Comparison of ENCODE assay signal across 8 cellular contexts in genomic region chrX:68685722-68686683, GRCh38. TPM values are rescaled to one million over a fixed set of nuclear protein-coding genes. Genes with fewer than 3 reads are reported as not detected.
DNase-seq lines count a peak whose midpoint lies in the region; ATAC-seq lines count a peak whose summit lies in the region.

No MANE protein-coding gene starts in this region.

- no peak overlapping the region for H3K9ac ChIP-seq in adipocyte (ENCODE audit: low read length)
- no peak overlapping the region for H3K9ac ChIP-seq in iPS-20b (ENCODE audit: low read depth, low read length)

- no peak overlapping the region for H3K27ac Mint-ChIP-seq in CD8-positive, alpha-beta memory T cell
- H3K27ac Mint-ChIP-seq in stimulated activated naive CD8-positive, alpha-beta T cell treated with anti-CD3 and anti-CD28 coated beads, Interleukin-15, Interleukin-2, amounts not matched to agents 100 ng/mL and 50 ng/mL, for 24 hours: no peak overlapping the region

- H3K27me3 ChIP-seq in CD8-positive, alpha-beta memory T cell (ENCODE audit: insufficient read depth, low read length, poor library complexity, severe bottlenecking): no peaks in the 10 kb centered on the region
- H3K27me3 ChIP-seq in adipocyte (replicated peaks; ENCODE audit: control insufficient read depth, insufficient read depth, low read length): peaks cover 20% of the 10 kb centered on the region
- H3K27me3 ChIP-seq in iPS-20b (ENCODE audit: insufficient read depth, low read length): peaks cover 14% of the 10 kb centered on the region

- H3K4me1 Mint-ChIP-seq in CD8-positive, alpha-beta memory T cell: peaks cover 7 to 17% (median 9%) of the 10 kb centered on the region in 3 donors
- peaks cover 28% of the 10 kb centered on the region for H3K4me1 Mint-ChIP-seq in stimulated activated naive CD8-positive, alpha-beta T cell treated with anti-CD3 and anti-CD28 coated beads, Interleukin-15, Interleukin-2, amounts not matched to agents 100 ng/mL and 50 ng/mL, for 24 hours (ENCODE audit: low read depth)

- H3K4me1 ChIP-seq in CD8-positive, alpha-beta memory T cell (ENCODE audit: insufficient read depth, low read length): no peaks in the 10 kb centered on the region
- H3K4me1 ChIP-seq in adipocyte (ENCODE audit: control insufficient read depth, insufficient read depth, low read length) (peaks cover 6% of the 10 kb centered on the region), iPS-20b (ENCODE audit: insufficient read depth, low read length) (peaks cover 6% of the 10 kb centered on the region; the same call in 1 of the 2 replicates)

- H3K36me3 Mint-ChIP-seq in CD8-positive, alpha-beta memory T cell: no peaks in the 10 kb centered on the region
- H3K36me3 Mint-ChIP-seq in stimulated activated naive CD8-positive, alpha-beta T cell treated with anti-CD3 and anti-CD28 coated beads, Interleukin-15, Interleukin-2, amounts not matched to agents 100 ng/mL and 50 ng/mL, for 24 hours (ENCODE audit: low read depth): no peaks in the 10 kb centered on the region

- DNase-seq in CD8-positive, alpha-beta memory T cell: no peak
- DNase-seq in KG1 (lab: John Stamatoyannopoulos, UW) (peak; percentile 10), adipocyte (ENCODE audit: low read depth) (no peak), SW 1271 (lab: John Stamatoyannopoulos, UW) (no peak)

- peak overlapping the region in 5 of 7 donors; percentile 9 to 69 (median 49) for H3K4me3 Mint-ChIP-seq in CD8-positive, alpha-beta memory T cell
- peak overlapping the region; percentile 62 for H3K4me3 Mint-ChIP-seq in stimulated activated naive CD8-positive, alpha-beta T cell treated with anti-CD3 and anti-CD28 coated beads, Interleukin-15, Interleukin-2, amounts not matched to agents 100 ng/mL and 50 ng/mL, for 24 hours

- POLR2A ChIA-PET in CD8-positive, alpha-beta memory T cell (lab: Charles Lee): no interaction called here

- CTCF ChIA-PET in CD8-positive, alpha-beta memory T cell (lab: Charles Lee): no interaction called here

- ATAC-seq in GM18870 (IDR thresholded peaks at IDR 0.05; ENCODE audit: unreplicated experiment): no peak
- no peak for ATAC-seq in GM18519 (IDR thresholded peaks at IDR 0.05; ENCODE audit: low FRiP score, unreplicated experiment)

- no peaks in the 10 kb centered on the region for H3K9me3 ChIP-seq in CD8-positive, alpha-beta memory T cell (ENCODE audit: low read length)
- H3K9me3 ChIP-seq in adipocyte (ENCODE audit: control insufficient read depth, low read length) (no peaks in the 10 kb centered on the region), iPS-20b (ENCODE audit: insufficient read depth, low read depth, low read length) (no peaks in the 10 kb centered on the region)

- H3K27me3 Mint-ChIP-seq in CD8-positive, alpha-beta memory T cell: peaks cover 12 to 14% of the 10 kb centered on the region in 2 donors
- peaks cover 12% of the 10 kb centered on the region for H3K27me3 Mint-ChIP-seq in stimulated activated naive CD8-positive, alpha-beta T cell treated with anti-CD3 and anti-CD28 coated beads, Interleukin-15, Interleukin-2, amounts not matched to agents 100 ng/mL and 50 ng/mL, for 24 hours

- H3K9me3 Mint-ChIP-seq in CD8-positive, alpha-beta memory T cell: no peaks in the 10 kb centered on the region
- H3K9me3 Mint-ChIP-seq in stimulated activated naive CD8-positive, alpha-beta T cell treated with anti-CD3 and anti-CD28 coated beads, Interleukin-15, Interleukin-2, amounts not matched to agents 100 ng/mL and 50 ng/mL, for 24 hours: no peaks in the 10 kb centered on the region

- H3K36me3 ChIP-seq in CD8-positive, alpha-beta memory T cell (ENCODE audit: insufficient read depth, low read length): no peaks in the 10 kb centered on the region
- H3K36me3 ChIP-seq in adipocyte (ENCODE audit: control insufficient read depth, insufficient read depth, low read length, severe bottlenecking): no peaks in the 10 kb centered on the region
- no peaks in the 10 kb centered on the region for H3K36me3 ChIP-seq in iPS-20b (ENCODE audit: insufficient read depth, low read depth, low read length)

- no peak overlapping the region for H3K27ac ChIP-seq in CD8-positive, alpha-beta memory T cell (ENCODE audit: low read depth, low read length)
- no peak overlapping the region for H3K27ac ChIP-seq in iPS-20b (ENCODE audit: low read length)

- no peak overlapping the region for H3K4me3 ChIP-seq in CD8-positive, alpha-beta memory T cell (ENCODE audit: low read length)
- H3K4me3 ChIP-seq in adipocyte (ENCODE audit: low read length): peak overlapping the region; percentile 51
- peak overlapping the region; percentile 58; the same call in 1 of the 2 replicates for H3K4me3 ChIP-seq in iPS-20b (ENCODE audit: low read length)

RNA-seq across cellular contexts. Expression of gene STARD8, which starts 38.5 kb away (rescaled TPM):
- total RNA-seq in CD8-positive, alpha-beta memory T cell: under 1 TPM; 0.24 to 0.42 TPM
- not detected for polyA plus RNA-seq in CD8-positive, alpha-beta memory T cell
